Comparison of ENCODE assay signal across 8 cellular contexts in the genomic region with DNA sequence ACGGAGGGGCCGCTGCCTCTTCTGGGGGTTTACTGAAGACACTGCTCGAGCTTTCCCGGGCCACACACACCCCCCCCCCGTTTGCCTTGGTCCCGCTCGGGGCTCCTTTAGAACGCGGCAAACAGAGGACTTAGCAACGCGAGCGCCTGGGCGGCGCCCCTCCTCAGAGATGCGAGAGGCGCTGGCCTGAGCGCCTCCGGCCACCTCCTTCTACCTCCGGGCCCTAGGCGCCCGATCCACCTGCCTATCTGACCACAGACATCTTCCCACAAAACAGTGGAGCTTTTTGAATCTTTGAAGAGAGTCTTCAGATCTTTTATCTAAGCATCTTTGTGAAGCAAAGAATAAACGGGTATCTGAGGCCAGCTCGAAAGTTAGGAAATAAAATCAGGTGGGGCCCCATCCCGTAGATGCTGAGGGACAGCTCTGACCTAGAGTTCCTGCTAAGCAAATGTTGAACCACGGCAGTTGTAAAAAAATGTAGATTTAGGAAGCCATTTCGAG. TPM values are rescaled to one million over a fixed set of nuclear protein-coding genes. Genes with fewer than 3 reads are reported as not detected.
DNase-seq lines count a peak whose midpoint lies in the region; ATAC-seq and TF ChIP-seq lines count a peak whose summit lies in the region.

No MANE protein-coding gene starts in this region.

- H3K9ac ChIP-seq in ES-I3 (ENCODE audit: low read depth, low read length), result peak overlapping the region; percentile 87

- H3K79me2 ChIP-seq in osteoblast (ENCODE audit: insufficient read depth, low read length), result no peaks in the 10 kb centered on the region

- TF ChIP-seq CTCF in adrenal gland (IDR thresholded peaks at IDR 0.05), result no peak
- no peak for TF ChIP-seq CTCF in cardiac muscle cell (IDR thresholded peaks at IDR 0.05; ENCODE audit: low read depth, low read length)
- TF ChIP-seq CTCF in osteoblast (IDR thresholded peaks at IDR 0.05; ENCODE audit: extremely low read depth, low read depth, low read length), result no peak

- DNase-seq in HK-2 (ENCODE audit: unreplicated experiment), result peak; percentile 79
- peak; percentile 89 for DNase-seq in NCI-H774 (lab: John Stamatoyannopoulos, UW)
- DNase-seq in adrenal gland, result peak in 6 of 7 donors; percentile 46 to 83 (median 56)
- DNase-seq in cardiac muscle cell (ENCODE audit: low read depth in 1 of 2, low spot score in 1 of 2), result peak; percentile 81 to 82
- DNase-seq in osteoblast (ENCODE audit: insufficient read length, low spot score, missing footprints), result peak; percentile 92
- no peak for DNase-seq in UCSD-AML1 (lab: John Stamatoyannopoulos, UW; ENCODE audit: unreplicated experiment)

- H3K4me1 ChIP-seq in ES-I3 (ENCODE audit: insufficient read depth, low read length) (no peaks in the 10 kb centered on the region), adrenal gland (replicated peaks in 1 of 2) (peaks cover 0 to 5% of the 10 kb centered on the region in 2 donors), cardiac muscle cell (ENCODE audit: low read depth) (no peaks in the 10 kb centered on the region), osteoblast (ENCODE audit: insufficient read depth, low read length) (peaks cover 5% of the 10 kb centered on the region)

- H3K4me3 ChIP-seq in adrenal gland, result peak overlapping the region in 3 of 4 donors; percentile 28 to 72 (median 66)
- H3K4me3 ChIP-seq in cardiac muscle cell, result peak overlapping the region; percentile 84
- H3K4me3 ChIP-seq in osteoblast (ENCODE audit: insufficient read depth, low read length), result peak overlapping the region; percentile 81

- H2AFZ ChIP-seq in osteoblast (ENCODE audit: low read length), result peak overlapping the region; percentile 88

- H3K27ac ChIP-seq in adrenal gland (peak overlapping the region in 2 of 5 donors; percentile 51 to 65), cardiac muscle cell (peak overlapping the region; percentile 89), osteoblast (ENCODE audit: low read depth, low read length) (peak overlapping the region; percentile 63)

- 1 to 5% (median 2%) methylated on average over 8 to 26 of the region's 26 CpGs for WGBS in adrenal gland, 4 donors

- H3K27me3 ChIP-seq in adrenal gland (no peaks in the 10 kb centered on the region), cardiac muscle cell (peaks cover 73% of the 10 kb centered on the region), osteoblast (ENCODE audit: insufficient read depth, low read length) (no peaks in the 10 kb centered on the region)

- no peak for TF ChIP-seq POLR2A in adrenal gland (IDR thresholded peaks at IDR 0.05)

- ATAC-seq in GM21367 (IDR thresholded peaks at IDR 0.05; ENCODE audit: unreplicated experiment), result peak; percentile 87

- intact Hi-C loops in adrenal gland (cut with DNase I), result no loop called here

- no peaks in the 10 kb centered on the region for H3K9me3 ChIP-seq in ES-I3 (ENCODE audit: control insufficient read depth, insufficient read depth, low read length)
- no peaks in the 10 kb centered on the region for H3K9me3 ChIP-seq in adrenal gland (replicated peaks in 1 of 3)
- no peaks in the 10 kb centered on the region for H3K9me3 ChIP-seq in cardiac muscle cell (ENCODE audit: low read depth)
- no peaks in the 10 kb centered on the region for H3K9me3 ChIP-seq in osteoblast (ENCODE audit: low read depth, low read length)

- H3K4me2 ChIP-seq in osteoblast (ENCODE audit: insufficient read depth, low read length), result peak overlapping the region; percentile 85

- H4K20me1 ChIP-seq in osteoblast (ENCODE audit: insufficient read depth, low read length), result no peaks in the 10 kb centered on the region

- H3K36me3 ChIP-seq in ES-I3 (ENCODE audit: insufficient read depth, low read length), result no peaks in the 10 kb centered on the region
- H3K36me3 ChIP-seq in adrenal gland (replicated peaks in 1 of 2), result no peaks in the 10 kb centered on the region
- H3K36me3 ChIP-seq in cardiac muscle cell, result no peaks in the 10 kb centered on the region
- no peaks in the 10 kb centered on the region for H3K36me3 ChIP-seq in osteoblast (ENCODE audit: insufficient read depth, low read length)

RNA-seq across cellular contexts. Expression of gene TTLL7, which starts 0.4 kb away (rescaled TPM):
- 1 to 10 TPM in 5 of 8 donors, under 1 TPM in 3; 0.06 to 6.3 (median 1.9) TPM for total RNA-seq in adrenal gland
- 1 to 10 TPM; 2.4 to 7.6 (median 5.2) TPM for polyA plus RNA-seq in adrenal gland
- 3.8 and 7.8 TPM in 2 replicates for total RNA-seq in cardiac muscle cell
- polyA plus RNA-seq in cardiac muscle cell, result 6.7 and 7.7 TPM in 2 replicates
- total RNA-seq in osteoblast, result 13.8 and 15.3 TPM in 2 replicates
